ENCODE assay signal across 9 cellular contexts in the genomic region with DNA sequence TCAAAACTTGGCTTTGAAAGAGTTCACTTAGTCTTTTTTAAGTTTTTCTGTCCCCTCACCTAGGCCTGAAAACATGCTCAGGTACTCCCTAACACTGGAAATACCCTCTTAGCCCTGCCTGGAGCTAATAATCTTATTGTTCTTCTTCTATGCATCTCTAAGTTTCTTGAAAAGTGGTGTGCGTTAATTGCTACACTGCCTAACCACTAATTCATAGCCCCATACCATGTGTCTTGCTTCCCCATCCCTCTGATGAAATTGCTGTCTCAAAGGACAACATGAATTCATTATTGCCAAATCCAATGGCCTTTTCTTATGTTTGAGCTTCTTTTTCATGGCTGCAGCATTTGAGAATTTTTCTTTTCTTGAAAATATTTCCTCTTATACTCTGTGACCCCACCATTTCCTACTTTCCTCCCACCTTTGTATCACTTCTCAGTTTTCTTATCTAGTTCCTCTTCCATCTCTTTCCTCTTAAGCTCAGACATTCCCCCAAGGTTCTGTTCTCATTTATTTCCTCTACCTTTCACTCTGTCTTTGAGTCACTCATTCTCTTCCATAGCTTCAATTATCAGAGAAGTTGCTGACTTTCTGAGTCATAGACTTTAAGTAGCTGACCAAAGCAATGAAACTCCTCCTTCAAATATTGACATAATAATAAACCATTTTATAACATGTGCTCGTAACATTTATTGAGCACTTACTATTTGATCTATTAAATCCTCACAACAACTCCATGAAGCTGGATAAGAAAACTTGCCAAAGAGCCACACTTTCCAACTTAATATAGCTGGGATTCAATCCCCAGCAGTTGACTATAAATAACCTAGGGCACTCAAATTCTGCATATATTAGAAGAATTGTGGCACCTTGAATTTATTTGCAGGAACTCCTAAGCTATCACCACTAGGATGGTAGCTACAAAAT.
DNase-seq lines count a peak whose midpoint lies in the region; ATAC-seq and TF ChIP-seq lines count a peak whose summit lies in the region.
"Had no signal": no experiment of that assay in that cellular context is flagged by ENCODE, and none has a peak within 500 bp of the region (broad histone marks: within the 10 kb centered on the region; RNA-seq: fewer than 3 reads in every experiment).

No MANE protein-coding gene starts in this region.

- DNase-seq in RWPE1 (ENCODE audit: low spot score) (peak; percentile 7), inferior parietal cortex (ENCODE audit: extremely low spot score) (no peak), posterior cingulate gyrus (no peak), NCI-H748 (lab: John Stamatoyannopoulos, UW; ENCODE audit: unreplicated experiment) (no peak)
- DNase-seq: NCI-H1417 treated with DMSO at 0.1 percent for 48 hours had no signal

- POLR2A ChIA-PET in RWPE1 (lab: Yijun Ruan, JAX; ENCODE audit: low non-redundant PET): no interaction called here

- peaks cover 18% of the 10 kb centered on the region for H3K4me1 Mint-ChIP-seq in stimulated activated memory B cell treated with anti-CD40 and anti-IgM and Interleukin-4, amounts not matched to agents 10 μg/mL and 1 μg/mL and 100 μg/mL, for 72 hours

- ATAC-seq in GM19395 (IDR thresholded peaks at IDR 0.05; ENCODE audit: unreplicated experiment) (peak; percentile 89), HG03103 (IDR thresholded peaks at IDR 0.05; ENCODE audit: low read depth, unreplicated experiment) (peak; percentile 70)
- ATAC-seq in stimulated activated memory B cell treated with anti-CD40 and anti-IgM and Interleukin-4, amounts not matched to agents 10 μg/mL and 1 μg/mL and 100 μg/mL, for 72 hours: peak; percentile 95

- H3K9me3 Mint-ChIP-seq in stimulated activated memory B cell treated with anti-CD40 and anti-IgM and Interleukin-4, amounts not matched to agents 10 μg/mL and 1 μg/mL and 100 μg/mL, for 72 hours: no peaks in the 10 kb centered on the region

- TF ChIP-seq CTCF in RWPE1 (conservative IDR thresholded peaks at IDR 0.05; ENCODE audit: low read depth): no peak

- intact Hi-C loops in posterior cingulate gyrus (cut with DNase I): no loop called here

- H3K27ac Mint-ChIP-seq in stimulated activated memory B cell treated with anti-CD40 and anti-IgM and Interleukin-4, amounts not matched to agents 10 μg/mL and 1 μg/mL and 100 μg/mL, for 72 hours: peak overlapping the region; percentile 66

- H3K27ac ChIP-seq in RWPE1: no peak overlapping the region
- H3K27ac ChIP-seq: thoracic aorta had no signal

- no peak overlapping the region for H3K4me3 Mint-ChIP-seq in stimulated activated memory B cell treated with anti-CD40 and anti-IgM and Interleukin-4, amounts not matched to agents 10 μg/mL and 1 μg/mL and 100 μg/mL, for 72 hours

- CTCF ChIA-PET in RWPE1 (lab: Yijun Ruan, JAX): interaction anchor here (0.6 to 0.9 kb wide), 5 partner anchors 16 to 929 kb away, joined by 3 to 5 read pairs (median 3); no protein-coding TSS in a partner anchor

- H3K36me3 Mint-ChIP-seq in stimulated activated memory B cell treated with anti-CD40 and anti-IgM and Interleukin-4, amounts not matched to agents 10 μg/mL and 1 μg/mL and 100 μg/mL, for 72 hours: no peaks in the 10 kb centered on the region

- H3K27me3 Mint-ChIP-seq in stimulated activated memory B cell treated with anti-CD40 and anti-IgM and Interleukin-4, amounts not matched to agents 10 μg/mL and 1 μg/mL and 100 μg/mL, for 72 hours: no peaks in the 10 kb centered on the region
